Comparison of ENCODE assay signal across 14 cellular contexts in the genomic region with DNA sequence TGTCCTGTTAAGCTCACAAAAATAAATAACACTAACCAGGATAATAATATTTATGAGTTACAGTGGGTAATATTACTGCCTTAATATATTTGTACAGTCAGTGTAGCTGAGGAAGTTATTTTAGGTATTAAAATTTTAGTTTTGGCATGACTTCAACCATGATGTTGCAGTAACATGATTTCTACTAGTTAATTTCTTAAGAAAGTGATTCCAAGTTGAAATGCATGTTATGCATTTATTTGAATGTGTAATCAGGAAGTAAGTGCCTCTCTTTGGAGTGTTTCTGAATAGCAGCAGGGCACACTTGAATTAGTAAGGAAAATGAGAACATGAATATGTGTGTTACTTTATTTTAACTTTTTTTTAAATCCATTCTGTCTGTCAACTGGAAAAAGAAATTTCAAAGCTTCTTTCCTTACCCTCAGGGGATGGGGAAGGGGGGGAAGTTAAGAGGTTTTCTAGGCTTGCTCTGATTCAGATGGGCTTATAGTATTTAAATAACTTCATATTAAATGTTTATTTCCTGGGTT.
"Had no signal": no experiment of that assay in that cellular context is flagged by ENCODE, and none has a peak within 500 bp of the region (broad histone marks: within the 10 kb centered on the region; RNA-seq: fewer than 3 reads in every experiment).

No MANE protein-coding gene starts in this region.

- H3K4me3 Mint-ChIP-seq: neural progenitor cell; stimulated activated effector memory CD8-positive, alpha-beta T cell treated with anti-CD3 and anti-CD28 coated beads, Interleukin-12 subunit alpha, Interleukin-12 subunit beta, amount 100 ng/mL, for 72 hours; T-helper 17 cell had no signal

- DNase-seq: activated CD4-positive, alpha-beta T cell treated with anti-CD3 and anti-CD28 coated beads, Interleukin-2, amount 50 U/mL, for 1 hour; activated naive CD4-positive, alpha-beta T cell treated with anti-CD3 and anti-CD28 coated beads, Interleukin-2, amount 50 U/mL, for 16 hours; activated T-cell treated with anti-CD3 and anti-CD28 coated beads, Interleukin-2, amount 50 U/mL, for 1 hour; amniotic stem cell; body of pancreas; gastrocnemius medialis; kidney glomerular epithelial cell; substantia nigra; T-helper 17 cell; upper lobe of left lung had no signal

- H3K9ac ChIP-seq: neural progenitor cell, parathyroid adenoma had no signal

- H3K4me2 ChIP-seq: neural progenitor cell had no signal

- H2AFZ ChIP-seq: neural progenitor cell, parathyroid adenoma had no signal

- H3K27ac ChIP-seq: body of pancreas, esophagus muscularis mucosa, gastrocnemius medialis, neural progenitor cell, parathyroid adenoma, upper lobe of left lung had no signal

- H3K4me3 ChIP-seq: body of pancreas, esophagus muscularis mucosa, gastrocnemius medialis, neural progenitor cell, upper lobe of left lung had no signal

- H3K9me3 Mint-ChIP-seq: stimulated activated effector memory CD8-positive, alpha-beta T cell treated with anti-CD3 and anti-CD28 coated beads, Interleukin-12 subunit alpha, Interleukin-12 subunit beta, amount 100 ng/mL, for 72 hours had no signal

- H3K27ac Mint-ChIP-seq: neural progenitor cell; stimulated activated effector memory CD8-positive, alpha-beta T cell treated with anti-CD3 and anti-CD28 coated beads, Interleukin-12 subunit alpha, Interleukin-12 subunit beta, amount 100 ng/mL, for 72 hours had no signal

- H3K36me3 ChIP-seq: esophagus muscularis mucosa, gastrocnemius medialis, neural progenitor cell, upper lobe of left lung had no signal

- H3K36me3 Mint-ChIP-seq: stimulated activated effector memory CD8-positive, alpha-beta T cell treated with anti-CD3 and anti-CD28 coated beads, Interleukin-12 subunit alpha, Interleukin-12 subunit beta, amount 100 ng/mL, for 72 hours had no signal

- H3K27me3 ChIP-seq: body of pancreas, esophagus muscularis mucosa, gastrocnemius medialis, neural progenitor cell, upper lobe of left lung had no signal

- ATAC-seq: body of pancreas; gastrocnemius medialis; stimulated activated effector memory CD8-positive, alpha-beta T cell treated with anti-CD3 and anti-CD28 coated beads, Interleukin-12 subunit alpha, Interleukin-12 subunit beta, amount 100 ng/mL, for 72 hours; T-helper 17 cell had no signal

- H3K9me3 ChIP-seq: body of pancreas, esophagus muscularis mucosa, gastrocnemius medialis, upper lobe of left lung had no signal
